In the genomic region with DNA sequence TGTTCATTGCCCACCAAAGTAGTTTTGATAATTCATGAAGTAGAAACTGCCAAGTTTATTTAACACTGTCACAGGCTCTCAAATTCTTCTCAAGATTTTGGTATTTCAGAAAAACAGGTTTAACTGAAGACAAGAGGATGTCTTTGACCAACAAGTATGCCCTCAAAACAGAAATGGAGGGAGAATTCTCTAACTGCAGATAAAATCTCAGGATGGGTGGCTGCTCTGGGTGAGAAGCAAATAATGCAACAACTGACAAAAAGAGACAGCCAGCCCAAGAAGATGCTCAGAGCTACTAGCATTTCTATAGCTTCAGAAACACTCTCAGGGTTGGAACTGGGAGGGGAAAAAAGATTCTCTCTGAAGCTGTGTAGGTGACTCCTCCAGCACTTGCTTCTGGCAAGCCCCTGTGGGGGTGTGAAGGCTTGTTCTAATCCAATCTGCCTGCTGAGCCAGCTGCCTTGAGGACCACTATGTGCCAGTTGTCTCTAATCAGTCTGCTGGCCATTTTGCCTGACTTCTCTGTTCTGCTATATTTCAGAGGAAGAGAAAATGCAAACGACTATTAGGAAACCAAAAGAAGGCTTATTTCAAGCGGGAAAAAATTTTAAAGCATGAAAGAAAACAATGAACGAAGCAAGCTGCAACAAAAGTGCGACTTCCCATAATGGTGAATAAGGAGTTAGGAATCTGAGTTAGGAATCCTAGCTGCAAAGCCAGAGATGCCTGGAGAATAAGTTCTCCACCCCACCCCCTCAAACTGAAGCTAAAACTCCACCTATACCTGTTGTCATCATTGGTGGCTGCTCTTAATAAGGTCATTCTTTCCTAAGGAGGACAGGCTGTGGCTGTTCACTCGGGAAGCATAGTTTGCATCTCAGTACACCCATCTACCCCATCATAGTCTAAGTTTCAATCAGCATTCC, we compare ENCODE assay signal across 12 cellular contexts.
DNase-seq lines count a peak whose midpoint lies in the region; ATAC-seq and TF ChIP-seq lines count a peak whose summit lies in the region.
"Had no signal": no experiment of that assay in that cellular context is flagged by ENCODE, and none has a peak within 500 bp of the region (broad histone marks: within the 10 kb centered on the region; RNA-seq: fewer than 3 reads in every experiment).

No MANE protein-coding gene starts in this region.

- peak overlapping the region; percentile 54 for H3K27ac ChIP-seq in mammary epithelial cell (ENCODE audit: insufficient read depth, low read depth, low read length)
- H3K27ac ChIP-seq in mesendoderm (ENCODE audit: low read depth, low read length) = no peak overlapping the region
- H3K27ac ChIP-seq: spleen had no signal

- H3K23ac ChIP-seq in mesendoderm (ENCODE audit: low read length) = no peak overlapping the region

- peak overlapping the region; percentile 36 for H2BK120ac ChIP-seq in mesendoderm (ENCODE audit: low read depth, low read length)

- WGBS in mammary epithelial cell (ENCODE audit: low coverage, missing lambda C conversion rate) = 0% methylated on average over 2 of the region's 5 CpGs
- WGBS in mesendoderm (ENCODE audit: extremely low coverage, insufficient coverage, low lambda C conversion rate) = no CpG with 5 or more reads among the region's 5 CpGs

- H2AFZ ChIP-seq in mammary epithelial cell (ENCODE audit: low read depth, low read length) = peak overlapping the region; percentile 65

- no peaks in the 10 kb centered on the region for H4K20me1 ChIP-seq in mammary epithelial cell (ENCODE audit: insufficient read depth, low read length)

- TF ChIP-seq CTCF in mammary epithelial cell (conservative IDR thresholded peaks at IDR 0.05 in 1 of 2, IDR thresholded peaks at IDR 0.05 in 1 of 2; ENCODE audit: extremely low read depth in 1 of 2, insufficient read depth in 1 of 2, low read depth in 1 of 2, low read length in 2 of 2) = no peak

- peak overlapping the region; percentile 91 for H3K18ac ChIP-seq in mesendoderm (ENCODE audit: low read length)

- peak overlapping the region in 2 of 3 experiments; percentile 5 to 36 for H3K4me3 ChIP-seq in mammary epithelial cell (replicated peaks in 1 of 3; ENCODE audit: insufficient read depth in 1 of 3, low read depth in 2 of 3, low read length in 3 of 3)
- no peak overlapping the region for H3K4me3 ChIP-seq in mesendoderm (ENCODE audit: low read length)
- H3K4me3 ChIP-seq: spleen had no signal

- peaks cover 9% of the 10 kb centered on the region for H3K79me1 ChIP-seq in mesendoderm (ENCODE audit: low read length)

- H3K4me2 ChIP-seq in mammary epithelial cell (ENCODE audit: insufficient read depth, low read depth, low read length) (peak overlapping the region; percentile 66), mesendoderm (ENCODE audit: low read length) (no peak overlapping the region)

- no peaks in the 10 kb centered on the region for H3K27me3 ChIP-seq in mammary epithelial cell (ENCODE audit: insufficient read depth, low read length)
- no peaks in the 10 kb centered on the region for H3K27me3 ChIP-seq in mesendoderm (ENCODE audit: insufficient read depth, low read length, poor library complexity)
- H3K27me3 ChIP-seq: spleen had no signal

- H3K9ac ChIP-seq in mammary epithelial cell (ENCODE audit: insufficient read depth, low read length) (peak overlapping the region; percentile 10), mesendoderm (ENCODE audit: low read length) (no peak overlapping the region)

- H3K4me1 ChIP-seq in mammary epithelial cell (ENCODE audit: insufficient read depth, low read length) = peaks cover 42% of the 10 kb centered on the region
- H3K4me1 ChIP-seq in mesendoderm (ENCODE audit: control insufficient read depth, low read depth, low read length) = peaks cover 15% of the 10 kb centered on the region

- H4K8ac ChIP-seq in mesendoderm (ENCODE audit: low read depth, low read length) = no peak overlapping the region

- intact Hi-C loops in mammary epithelial cell (cut with micrococcal nuclease) = loop anchor here (10.0 kb wide), 1 partner anchor 151 kb away; the partner anchor contains the start of gene GNAQ

- CTCF ChIA-PET in mammary epithelial cell (lab: Charles Lee; ENCODE audit: low non-redundant PET) = interaction anchor here (0.7 kb wide), 1 partner anchor 428 kb away, joined by 5 read pairs; no protein-coding TSS in a partner anchor

- H2BK5ac ChIP-seq in mesendoderm (ENCODE audit: low read length) = no peak overlapping the region

- H4K5ac ChIP-seq in mesendoderm (ENCODE audit: low read length) = no peak overlapping the region

- BruUV-seq in mammary epithelial cell (replicated peaks; lab: Mats Ljungman, UMichigan) = no TSS peak

- no peak overlapping the region for H2AK5ac ChIP-seq in mesendoderm (ENCODE audit: low read length)

- ATAC-seq in GM21360 (IDR thresholded peaks at IDR 0.05; ENCODE audit: unreplicated experiment) (no peak), GM21423 (IDR thresholded peaks at IDR 0.05; ENCODE audit: unreplicated experiment) (no peak)

- in situ Hi-C loops in mammary epithelial cell (cut with MboI; ENCODE audit: low sequenced_read_pairs in 2 of 2) = no loop called here

- H2BK15ac ChIP-seq in mesendoderm (replicated peaks; ENCODE audit: low read depth) = peak overlapping the region; percentile 80

- no peaks in the 10 kb centered on the region for H3K9me3 ChIP-seq in mammary epithelial cell (replicated peaks; ENCODE audit: insufficient read depth, low read length)
- H3K9me3 ChIP-seq: spleen had no signal

- no peak overlapping the region for H3K4ac ChIP-seq in mesendoderm (ENCODE audit: low read depth, low read length)

- H3K56ac ChIP-seq in mesendoderm (ENCODE audit: low read length) = peak overlapping the region; percentile 22

- no peaks in the 10 kb centered on the region for H3K36me3 ChIP-seq in mammary epithelial cell (ENCODE audit: insufficient read depth, low read length)
- H3K36me3 ChIP-seq in mesendoderm (ENCODE audit: control insufficient read depth, insufficient read depth, low read length) = no peaks in the 10 kb centered on the region
- H3K36me3 ChIP-seq: spleen had no signal

- peaks cover 43% of the 10 kb centered on the region for H3K79me2 ChIP-seq in mammary epithelial cell (ENCODE audit: insufficient read depth, low read length)
- peaks cover 6% of the 10 kb centered on the region for H3K79me2 ChIP-seq in mesendoderm (ENCODE audit: control insufficient read depth, insufficient read depth, low read length)

- dilution Hi-C loops in mammary epithelial cell (cut with HindIII; ENCODE audit: low sequenced_read_pairs) = loop anchor here (5.0 kb wide), 1 partner anchor 47 kb away; no protein-coding TSS in a partner anchor

- DNase-seq in AG08396 (ENCODE audit: low spot score) (peak; percentile 27), NCI-H82 (lab: John Stamatoyannopoulos, UW) (peak; percentile 86), mammary epithelial cell (peak; percentile 70), mesendoderm (peak; percentile 92), NCI-H69 (lab: John Stamatoyannopoulos, UW) (no peak)
- no peak for DNase-seq in activated CD4-positive, CD25-positive, alpha-beta regulatory T cell treated with anti-CD3 and anti-CD28 coated beads, Interleukin-2, amount 50 U/mL, for 72 hours
- DNase-seq: activated effector memory CD4-positive, alpha-beta T cell treated with anti-CD3 and anti-CD28 coated beads, Interleukin-2, amount 50 U/mL, for 16 hours; NCI-H510A treated with DMSO at 0.1 percent for 48 hours; spleen; stimulated activated naive CD8-positive, alpha-beta T cell treated with anti-CD3 and anti-CD28 coated beads, Interleukin-15, Interleukin-2, amounts not matched to agents 100 U/mL and 50 U/mL, for 24 hours had no signal

Comparison
In these comparisons a context has a peak if more than half of its experiments do, and no peak if none do; other contexts are left out.
1. DNase-seq: peak in AG08396 (single experiment), NCI-H82 (single experiment), mammary epithelial cell (single experiment) and mesendoderm (single experiment); none in activated CD4-positive, CD25-positive, alpha-beta regulatory T cell treated with anti-CD3 and anti-CD28 coated beads, Interleukin-2, amount 50 U/mL, for 72 hours (single experiment) and NCI-H69 (single experiment).